10 cellular contexts compared by ENCODE assay signal in the genomic region with DNA sequence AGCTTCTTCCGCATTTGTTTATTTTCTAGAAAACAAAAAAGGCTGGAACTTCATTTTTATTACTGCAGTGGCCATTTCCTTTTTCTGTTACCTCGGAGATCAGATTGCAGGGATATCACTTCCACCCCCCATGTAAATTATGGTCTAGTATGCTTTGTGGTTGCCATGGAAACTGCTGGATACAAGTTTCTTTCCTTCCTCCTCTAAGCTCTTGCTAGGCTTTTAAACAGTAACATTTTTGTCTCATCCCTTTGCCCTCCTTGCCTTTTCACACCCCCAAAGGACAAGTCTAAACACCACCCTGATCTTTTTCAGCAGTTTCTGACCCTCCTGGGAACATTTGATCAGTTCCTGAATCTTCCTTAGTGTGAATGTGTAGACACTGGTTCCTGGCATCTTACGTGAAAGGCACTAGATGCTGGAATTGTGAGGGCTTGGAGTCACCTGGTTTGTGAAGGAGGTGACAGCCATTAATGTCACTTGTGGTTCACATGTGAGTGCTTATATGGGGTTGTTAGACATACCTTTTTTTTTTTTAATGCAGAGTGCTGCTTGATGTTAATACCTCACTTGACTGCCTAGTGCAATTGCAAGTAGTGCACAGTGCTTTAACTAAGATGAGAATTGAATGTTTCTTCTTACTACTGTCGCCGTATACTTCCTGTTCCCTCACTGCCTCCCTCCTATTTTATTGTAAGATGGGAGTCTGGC.
DNase-seq lines count a peak whose midpoint lies in the region; ATAC-seq and TF ChIP-seq lines count a peak whose summit lies in the region.
"Had no signal": no experiment of that assay in that cellular context is flagged by ENCODE, and none has a peak within 500 bp of the region (broad histone marks: within the 10 kb centered on the region; RNA-seq: fewer than 3 reads in every experiment).

No MANE protein-coding gene starts in this region.

- H3K27ac ChIP-seq in gastrocnemius medialis = no peak overlapping the region
- no peak overlapping the region for H3K27ac ChIP-seq in colonic mucosa
- H3K27ac ChIP-seq: lower lobe of right lung had no signal

- peaks cover 46% of the 10 kb centered on the region for H3K36me3 Mint-ChIP-seq in stimulated activated naive CD8-positive, alpha-beta T cell treated with anti-CD3 and anti-CD28 coated beads, Interleukin-15, Interleukin-2, amounts not matched to agents 100 ng/mL and 50 ng/mL, for 24 hours (ENCODE audit: low read depth)

- H3K9ac ChIP-seq in colonic mucosa (ENCODE audit: low read depth in 2 of 2, low read length in 2 of 2) = no peak overlapping the region

- in situ Hi-C loops in gastrocnemius medialis (cut with MboI; ENCODE audit: low sequenced_read_pairs in 4 of 4) = loop anchor here in 1 of 4 donors (25.0 kb wide), 1 partner anchor 165 kb away; no protein-coding TSS in a partner anchor

- H3K9me3 Mint-ChIP-seq in stimulated activated naive CD8-positive, alpha-beta T cell treated with anti-CD3 and anti-CD28 coated beads, Interleukin-15, Interleukin-2, amounts not matched to agents 100 ng/mL and 50 ng/mL, for 24 hours = no peaks in the 10 kb centered on the region

- intact Hi-C loops in gastrocnemius medialis (cut with DNase I; ENCODE audit: low total_unique reads) (no loop called here), colonic mucosa (cut with DNase I) (no loop called here)

- H3K27me3 ChIP-seq in gastrocnemius medialis (no peaks in the 10 kb centered on the region), colonic mucosa (no peaks in the 10 kb centered on the region)

- no peaks in the 10 kb centered on the region for H3K36me3 ChIP-seq in gastrocnemius medialis
- no peaks in the 10 kb centered on the region for H3K36me3 ChIP-seq in colonic mucosa
- H3K36me3 ChIP-seq: lower lobe of right lung had no signal

- no peak for ATAC-seq in stimulated activated naive CD8-positive, alpha-beta T cell treated with anti-CD3 and anti-CD28 coated beads, Interleukin-15, Interleukin-2, amounts not matched to agents 100 U/mL and 50 U/mL, for 24 hours
- ATAC-seq in HG02759 (IDR thresholded peaks at IDR 0.05; ENCODE audit: unreplicated experiment) = no peak
- no peak for ATAC-seq in HG03095 (IDR thresholded peaks at IDR 0.05; ENCODE audit: unreplicated experiment)
- no peak for ATAC-seq in gastrocnemius medialis

- H3K4me1 Mint-ChIP-seq in stimulated activated naive CD8-positive, alpha-beta T cell treated with anti-CD3 and anti-CD28 coated beads, Interleukin-15, Interleukin-2, amounts not matched to agents 100 ng/mL and 50 ng/mL, for 24 hours (ENCODE audit: low read depth) = peaks cover 84% of the 10 kb centered on the region

- TF ChIP-seq CTCF in fibroblast of pulmonary artery (IDR thresholded peaks at IDR 0.05; ENCODE audit: low read length, missing control alignments) = no peak
- TF ChIP-seq CTCF in gastrocnemius medialis (IDR thresholded peaks at IDR 0.05 in 4 of 5, conservative IDR thresholded peaks at IDR 0.05 in 1 of 5) = no peak
- no peak for TF ChIP-seq CTCF in colonic mucosa (IDR thresholded peaks at IDR 0.05)

- H3K9me3 ChIP-seq in gastrocnemius medialis (no peaks in the 10 kb centered on the region), colonic mucosa (no peaks in the 10 kb centered on the region)
- H3K9me3 ChIP-seq: lower lobe of right lung had no signal

- H3K4me3 Mint-ChIP-seq in stimulated activated naive CD8-positive, alpha-beta T cell treated with anti-CD3 and anti-CD28 coated beads, Interleukin-15, Interleukin-2, amounts not matched to agents 100 ng/mL and 50 ng/mL, for 24 hours = no peak overlapping the region

- peaks cover 68 to 75% of the 10 kb centered on the region in 2 donors for H3K4me1 ChIP-seq in gastrocnemius medialis
- H3K4me1 ChIP-seq in colonic mucosa = no peaks in the 10 kb centered on the region

- H3K27ac Mint-ChIP-seq in stimulated activated naive CD8-positive, alpha-beta T cell treated with anti-CD3 and anti-CD28 coated beads, Interleukin-15, Interleukin-2, amounts not matched to agents 100 ng/mL and 50 ng/mL, for 24 hours = peak overlapping the region; percentile 74

- H3K27me3 Mint-ChIP-seq in stimulated activated naive CD8-positive, alpha-beta T cell treated with anti-CD3 and anti-CD28 coated beads, Interleukin-15, Interleukin-2, amounts not matched to agents 100 ng/mL and 50 ng/mL, for 24 hours = no peaks in the 10 kb centered on the region

- H3K4me3 ChIP-seq in fibroblast of pulmonary artery (replicated peaks; ENCODE audit: low read depth, low read length) (no peak overlapping the region), gastrocnemius medialis (no peak overlapping the region), colonic mucosa (no peak overlapping the region)
- H3K4me3 ChIP-seq: lower lobe of right lung had no signal

- DNase-seq in stimulated activated naive CD8-positive, alpha-beta T cell treated with anti-CD3 and anti-CD28 coated beads, Interleukin-15, Interleukin-2, amounts not matched to agents 100 U/mL and 50 U/mL, for 24 hours = no peak
- DNase-seq in NOMO-1 treated with dmso at 0.1 percent for 144 hours (lab: John Stamatoyannopoulos, UW; ENCODE audit: unreplicated experiment) = peak; percentile 37
- peak; percentile 22 for DNase-seq in fibroblast of pulmonary artery (ENCODE audit: low read depth)
- DNase-seq in gastrocnemius medialis = no peak
- DNase-seq in colonic mucosa = no peak
- DNase-seq: lower lobe of right lung; stimulated activated CD4-positive, alpha-beta T cell treated with anti-CD3 and anti-CD28 coated beads, Interleukin-12 subunit alpha, Interleukin-12 subunit beta, amount 100 ng/mL, for 4 hours had no signal

- TF ChIP-seq POLR2A in gastrocnemius medialis (IDR thresholded peaks at IDR 0.05) = no peak

Comparison
In these comparisons a context has a peak if more than half of its experiments do, and no peak if none do; other contexts are left out.
1. DNase-seq: peak in NOMO-1 treated with dmso at 0.1 percent for 144 hours (single experiment) and fibroblast of pulmonary artery (single experiment); none in stimulated activated naive CD8-positive, alpha-beta T cell treated with anti-CD3 and anti-CD28 coated beads, Interleukin-15, Interleukin-2, amounts not matched to agents 100 U/mL and 50 U/mL, for 24 hours (single experiment), gastrocnemius medialis (0 of 2) and colonic mucosa (single experiment).